ENCODE assay signal across 1 cellular context in the genomic region with DNA sequence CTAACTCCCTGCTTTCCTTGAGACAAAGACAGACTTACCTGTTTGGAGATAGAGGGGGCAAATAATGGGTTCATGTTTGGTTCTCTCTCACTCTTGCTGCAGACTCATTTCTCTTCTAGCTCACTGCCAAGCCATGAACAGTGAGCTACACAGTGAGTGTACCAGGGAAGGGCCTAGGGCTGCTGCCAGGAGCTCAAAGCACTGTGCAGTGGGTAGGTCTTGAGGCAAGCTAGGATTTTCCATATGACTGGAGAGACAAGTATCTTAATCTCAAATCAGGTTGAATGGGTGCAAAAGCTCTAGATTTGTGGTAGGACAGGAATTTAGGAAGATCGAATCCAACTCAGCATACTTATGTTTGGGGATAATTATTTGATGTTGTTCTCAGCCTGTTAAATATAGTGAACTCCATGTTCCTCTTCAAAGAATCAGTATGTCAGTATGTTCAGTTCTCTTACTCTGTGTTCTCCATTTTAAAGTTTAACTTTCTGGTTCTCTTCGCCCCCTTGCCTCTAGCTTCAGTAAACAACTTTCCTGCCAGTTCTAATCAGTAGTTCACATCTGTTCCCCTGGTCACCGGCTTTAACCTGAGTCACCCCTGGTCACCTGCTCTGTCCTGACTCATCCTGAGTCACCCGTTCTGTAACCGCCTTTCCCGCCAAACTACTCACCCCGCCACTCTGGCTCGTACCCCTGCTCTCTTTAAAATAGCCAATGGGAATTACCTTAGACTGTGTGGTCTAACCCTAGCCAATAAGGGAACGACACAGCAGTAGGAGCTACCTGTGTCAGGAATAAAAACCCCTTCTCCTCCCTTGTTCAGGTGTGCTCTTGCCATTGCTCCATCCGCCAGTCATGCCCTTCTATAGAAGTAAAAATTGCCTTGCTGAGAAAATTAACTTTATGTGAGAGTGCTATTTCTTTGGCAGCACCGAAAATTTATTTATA.
TF ChIP-seq lines count a peak whose summit lies in the region.

No MANE protein-coding gene starts in this region.

TF ChIP-seq in HepG2, 621 proteins besides CTCF, POLR2A, EP300 and RAD21 (continued from another document and continues in another):
- TF ChIP-seq, protein P1, sequence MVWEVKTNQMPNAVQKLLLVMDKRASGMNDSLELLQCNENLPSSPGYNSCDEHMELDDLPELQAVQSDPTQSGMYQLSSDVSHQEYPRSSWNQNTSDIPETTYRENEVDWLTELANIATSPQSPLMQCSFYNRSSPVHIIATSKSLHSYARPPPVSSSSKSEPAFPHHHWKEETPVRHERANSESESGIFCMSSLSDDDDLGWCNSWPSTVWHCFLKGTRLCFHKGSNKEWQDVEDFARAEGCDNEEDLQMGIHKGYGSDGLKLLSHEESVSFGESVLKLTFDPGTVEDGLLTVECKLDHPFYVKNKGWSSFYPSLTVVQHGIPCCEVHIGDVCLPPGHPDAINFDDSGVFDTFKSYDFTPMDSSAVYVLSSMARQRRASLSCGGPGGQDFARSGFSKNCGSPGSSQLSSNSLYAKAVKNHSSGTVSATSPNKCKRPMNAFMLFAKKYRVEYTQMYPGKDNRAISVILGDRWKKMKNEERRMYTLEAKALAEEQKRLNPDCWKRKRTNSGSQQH (CRISPR knock-in tag; IDR thresholded peaks at IDR 0.05; ENCODE audit: low read depth), result no peak
- TF ChIP-seq ZNF362 (CRISPR knock-in tag; IDR thresholded peaks at IDR 0.05; ENCODE audit: borderline replicate concordance), result no peak
- no peak for TF ChIP-seq ZFP36 (IDR thresholded peaks at IDR 0.05; ENCODE audit: borderline replicate concordance, low read depth, low read length, partially characterized antibody)
- TF ChIP-seq ELF1 (CRISPR knock-in tag; IDR thresholded peaks at IDR 0.05), result no peak
- no peak for TF ChIP-seq HNRNPLL (IDR thresholded peaks at IDR 0.05; ENCODE audit: low read depth, low read length, poor library complexity, severe bottlenecking)
- no peak for TF ChIP-seq ZNF24 (IDR thresholded peaks at IDR 0.05)
- TF ChIP-seq ZNF780A (CRISPR knock-in tag; IDR thresholded peaks at IDR 0.05), result no peak
- no peak for TF ChIP-seq NR2F2 (IDR thresholded peaks at IDR 0.05; ENCODE audit: borderline replicate concordance, low read depth)
- no peak for TF ChIP-seq ZNF232 (CRISPR knock-in tag; IDR thresholded peaks at IDR 0.05; ENCODE audit: borderline replicate concordance)
- TF ChIP-seq, protein P2, sequence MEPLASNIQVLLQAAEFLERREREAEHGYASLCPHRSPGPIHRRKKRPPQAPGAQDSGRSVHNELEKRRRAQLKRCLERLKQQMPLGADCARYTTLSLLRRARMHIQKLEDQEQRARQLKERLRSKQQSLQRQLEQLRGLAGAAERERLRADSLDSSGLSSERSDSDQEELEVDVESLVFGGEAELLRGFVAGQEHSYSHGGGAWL (CRISPR knock-in tag; IDR thresholded peaks at IDR 0.05), result no peak
- TF ChIP-seq ELF3 (CRISPR knock-in tag; IDR thresholded peaks at IDR 0.05), result peak; percentile 12; the same call in 1 of the 2 replicates
- TF ChIP-seq ZNF816 (CRISPR knock-in tag; IDR thresholded peaks at IDR 0.05; ENCODE audit: borderline replicate concordance), result no peak
- TF ChIP-seq ZNF12 (CRISPR knock-in tag; IDR thresholded peaks at IDR 0.05), result no peak
- TF ChIP-seq, protein P3, sequence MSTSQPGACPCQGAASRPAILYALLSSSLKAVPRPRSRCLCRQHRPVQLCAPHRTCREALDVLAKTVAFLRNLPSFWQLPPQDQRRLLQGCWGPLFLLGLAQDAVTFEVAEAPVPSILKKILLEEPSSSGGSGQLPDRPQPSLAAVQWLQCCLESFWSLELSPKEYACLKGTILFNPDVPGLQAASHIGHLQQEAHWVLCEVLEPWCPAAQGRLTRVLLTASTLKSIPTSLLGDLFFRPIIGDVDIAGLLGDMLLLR (CRISPR knock-in tag; IDR thresholded peaks at IDR 0.05), result no peak
- TF ChIP-seq E2F1 (CRISPR knock-in tag; IDR thresholded peaks at IDR 0.05), result peak; percentile 79
- TF ChIP-seq RELA (CRISPR knock-in tag; IDR thresholded peaks at IDR 0.05), result no peak
- no peak for TF ChIP-seq ZBTB34 (CRISPR knock-in tag; IDR thresholded peaks at IDR 0.05)
- no peak for TF ChIP-seq U2AF1 (optimal IDR thresholded peaks at IDR 0.05; ENCODE audit: low read depth, low read length)
- TF ChIP-seq, protein P4, sequence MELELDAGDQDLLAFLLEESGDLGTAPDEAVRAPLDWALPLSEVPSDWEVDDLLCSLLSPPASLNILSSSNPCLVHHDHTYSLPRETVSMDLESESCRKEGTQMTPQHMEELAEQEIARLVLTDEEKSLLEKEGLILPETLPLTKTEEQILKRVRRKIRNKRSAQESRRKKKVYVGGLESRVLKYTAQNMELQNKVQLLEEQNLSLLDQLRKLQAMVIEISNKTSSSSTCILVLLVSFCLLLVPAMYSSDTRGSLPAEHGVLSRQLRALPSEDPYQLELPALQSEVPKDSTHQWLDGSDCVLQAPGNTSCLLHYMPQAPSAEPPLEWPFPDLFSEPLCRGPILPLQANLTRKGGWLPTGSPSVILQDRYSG (CRISPR knock-in tag; IDR thresholded peaks at IDR 0.05), result no peak
- TF ChIP-seq ZSCAN20 (CRISPR knock-in tag; IDR thresholded peaks at IDR 0.05; ENCODE audit: borderline replicate concordance), result no peak
- TF ChIP-seq, protein P5, sequence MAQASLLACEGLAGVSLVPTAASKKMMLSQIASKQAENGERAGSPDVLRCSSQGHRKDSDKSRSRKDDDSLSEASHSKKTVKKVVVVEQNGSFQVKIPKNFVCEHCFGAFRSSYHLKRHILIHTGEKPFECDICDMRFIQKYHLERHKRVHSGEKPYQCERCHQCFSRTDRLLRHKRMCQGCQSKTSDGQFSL (CRISPR knock-in tag; IDR thresholded peaks at IDR 0.05), result no peak
- TF ChIP-seq, protein P6, sequence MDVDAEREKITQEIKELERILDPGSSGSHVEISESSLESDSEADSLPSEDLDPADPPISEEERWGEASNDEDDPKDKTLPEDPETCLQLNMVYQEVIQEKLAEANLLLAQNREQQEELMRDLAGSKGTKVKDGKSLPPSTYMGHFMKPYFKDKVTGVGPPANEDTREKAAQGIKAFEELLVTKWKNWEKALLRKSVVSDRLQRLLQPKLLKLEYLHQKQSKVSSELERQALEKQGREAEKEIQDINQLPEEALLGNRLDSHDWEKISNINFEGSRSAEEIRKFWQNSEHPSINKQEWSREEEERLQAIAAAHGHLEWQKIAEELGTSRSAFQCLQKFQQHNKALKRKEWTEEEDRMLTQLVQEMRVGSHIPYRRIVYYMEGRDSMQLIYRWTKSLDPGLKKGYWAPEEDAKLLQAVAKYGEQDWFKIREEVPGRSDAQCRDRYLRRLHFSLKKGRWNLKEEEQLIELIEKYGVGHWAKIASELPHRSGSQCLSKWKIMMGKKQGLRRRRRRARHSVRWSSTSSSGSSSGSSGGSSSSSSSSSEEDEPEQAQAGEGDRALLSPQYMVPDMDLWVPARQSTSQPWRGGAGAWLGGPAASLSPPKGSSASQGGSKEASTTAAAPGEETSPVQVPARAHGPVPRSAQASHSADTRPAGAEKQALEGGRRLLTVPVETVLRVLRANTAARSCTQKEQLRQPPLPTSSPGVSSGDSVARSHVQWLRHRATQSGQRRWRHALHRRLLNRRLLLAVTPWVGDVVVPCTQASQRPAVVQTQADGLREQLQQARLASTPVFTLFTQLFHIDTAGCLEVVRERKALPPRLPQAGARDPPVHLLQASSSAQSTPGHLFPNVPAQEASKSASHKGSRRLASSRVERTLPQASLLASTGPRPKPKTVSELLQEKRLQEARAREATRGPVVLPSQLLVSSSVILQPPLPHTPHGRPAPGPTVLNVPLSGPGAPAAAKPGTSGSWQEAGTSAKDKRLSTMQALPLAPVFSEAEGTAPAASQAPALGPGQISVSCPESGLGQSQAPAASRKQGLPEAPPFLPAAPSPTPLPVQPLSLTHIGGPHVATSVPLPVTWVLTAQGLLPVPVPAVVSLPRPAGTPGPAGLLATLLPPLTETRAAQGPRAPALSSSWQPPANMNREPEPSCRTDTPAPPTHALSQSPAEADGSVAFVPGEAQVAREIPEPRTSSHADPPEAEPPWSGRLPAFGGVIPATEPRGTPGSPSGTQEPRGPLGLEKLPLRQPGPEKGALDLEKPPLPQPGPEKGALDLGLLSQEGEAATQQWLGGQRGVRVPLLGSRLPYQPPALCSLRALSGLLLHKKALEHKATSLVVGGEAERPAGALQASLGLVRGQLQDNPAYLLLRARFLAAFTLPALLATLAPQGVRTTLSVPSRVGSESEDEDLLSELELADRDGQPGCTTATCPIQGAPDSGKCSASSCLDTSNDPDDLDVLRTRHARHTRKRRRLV (CRISPR knock-in tag; IDR thresholded peaks at IDR 0.05), result no peak
- TF ChIP-seq IRX3 (CRISPR knock-in tag; IDR thresholded peaks at IDR 0.05; ENCODE audit: borderline replicate concordance, low read depth), result no peak
- no peak for TF ChIP-seq MIER3 (CRISPR knock-in tag; IDR thresholded peaks at IDR 0.05; ENCODE audit: borderline replicate concordance)
- no peak for TF ChIP-seq ETV6 (CRISPR knock-in tag; conservative IDR thresholded peaks at IDR 0.05)
- TF ChIP-seq, protein P7, sequence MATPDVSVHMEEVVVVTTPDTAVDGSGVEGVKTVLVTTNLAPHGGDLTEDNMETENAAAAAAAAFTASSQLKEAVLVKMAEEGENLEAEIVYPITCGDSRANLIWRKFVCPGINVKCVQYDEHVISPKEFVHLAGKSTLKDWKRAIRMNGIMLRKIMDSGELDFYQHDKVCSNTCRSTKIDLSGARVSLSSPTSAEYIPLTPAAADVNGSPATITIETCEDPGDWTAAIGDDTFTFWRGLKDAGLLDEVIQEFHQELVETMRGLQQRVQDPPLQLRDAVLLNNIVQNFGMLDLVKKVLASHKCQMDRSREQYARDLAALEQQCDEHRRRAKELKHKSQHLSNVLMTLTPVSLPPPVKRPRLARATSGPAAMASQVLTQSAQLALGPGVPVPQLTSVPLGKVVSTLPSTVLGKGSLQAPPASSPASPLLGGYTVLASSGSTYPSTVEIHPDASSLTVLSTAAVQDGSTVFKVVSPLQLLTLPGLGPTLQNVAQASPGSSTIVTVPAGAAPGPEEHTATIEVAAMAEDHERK (CRISPR knock-in tag; IDR thresholded peaks at IDR 0.05; ENCODE audit: low read depth), result no peak
- no peak for TF ChIP-seq MED8 (CRISPR knock-in tag; IDR thresholded peaks at IDR 0.05; ENCODE audit: insufficient replicate concordance)
- TF ChIP-seq, protein P8, sequence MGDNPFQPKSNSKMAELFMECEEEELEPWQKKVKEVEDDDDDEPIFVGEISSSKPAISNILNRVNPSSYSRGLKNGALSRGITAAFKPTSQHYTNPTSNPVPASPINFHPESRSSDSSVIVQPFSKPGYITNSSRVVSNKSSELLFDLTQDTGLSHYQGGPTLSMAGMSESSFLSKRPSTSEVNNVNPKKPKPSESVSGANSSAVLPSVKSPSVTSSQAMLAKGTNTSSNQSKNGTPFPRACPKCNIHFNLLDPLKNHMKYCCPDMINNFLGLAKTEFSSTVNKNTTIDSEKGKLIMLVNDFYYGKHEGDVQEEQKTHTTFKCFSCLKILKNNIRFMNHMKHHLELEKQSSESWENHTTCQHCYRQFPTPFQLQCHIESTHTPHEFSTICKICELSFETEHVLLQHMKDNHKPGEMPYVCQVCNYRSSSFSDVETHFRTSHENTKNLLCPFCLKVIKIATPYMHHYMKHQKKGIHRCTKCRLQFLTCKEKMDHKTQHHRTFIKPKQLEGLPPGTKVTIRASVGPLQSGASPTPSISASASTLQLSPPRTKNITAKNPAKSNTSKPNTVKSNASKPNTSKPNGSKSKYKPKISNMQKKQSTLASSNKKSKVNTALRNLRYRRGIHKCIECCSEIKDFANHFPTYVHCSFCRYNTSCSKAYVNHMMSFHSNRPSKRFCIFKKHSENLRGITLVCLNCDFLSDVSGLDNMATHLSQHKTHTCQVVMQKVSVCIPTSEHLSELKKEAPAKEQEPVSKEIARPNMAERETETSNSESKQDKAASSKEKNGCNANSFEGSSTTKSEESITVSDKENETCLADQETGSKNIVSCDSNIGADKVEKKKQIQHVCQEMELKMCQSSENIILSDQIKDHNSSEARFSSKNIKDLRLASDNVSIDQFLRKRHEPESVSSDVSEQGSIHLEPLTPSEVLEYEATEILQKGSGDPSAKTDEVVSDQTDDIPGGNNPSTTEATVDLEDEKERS (CRISPR knock-in tag; IDR thresholded peaks at IDR 0.05), result no peak; the same call in 1 of the 2 replicates
